Comparison of ENCODE assay signal across 17 cellular contexts in genomic region chr17:10116267-10116666, GRCh38.
DNase-seq lines count a peak whose midpoint lies in the region; ATAC-seq and TF ChIP-seq lines count a peak whose summit lies in the region.
"Had no signal": no experiment of that assay in that cellular context is flagged by ENCODE, and none has a peak within 500 bp of the region (broad histone marks: within the 10 kb centered on the region; RNA-seq: fewer than 3 reads in every experiment).

No MANE protein-coding gene starts in this region.

- H3K4me2 ChIP-seq in BLaER1 (peak overlapping the region; percentile 95), Loucy (ENCODE audit: low read depth, low read length, poor library complexity, severe bottlenecking) (peak overlapping the region; percentile 88)
- H3K4me2 ChIP-seq: KMS-11 had no signal

- H3K9ac ChIP-seq in BLaER1 = peak overlapping the region; percentile 83
- peak overlapping the region; percentile 91 for H3K9ac ChIP-seq in Loucy (ENCODE audit: low read depth, low read length, poor library complexity, severe bottlenecking)
- H3K9ac ChIP-seq: KMS-11 had no signal

- intact Hi-C loops in left lung (cut with DNase I) = no loop called here

- H3K27me3 ChIP-seq in BLaER1 (no peaks in the 10 kb centered on the region), Loucy (ENCODE audit: insufficient read depth, low read length, poor library complexity, severe bottlenecking) (no peaks in the 10 kb centered on the region), left lung (peaks cover 0 to 12% of the 10 kb centered on the region in 2 donors)
- H3K27me3 ChIP-seq: gastrocnemius medialis, ovary had no signal

- H3K4me3 ChIP-seq in BLaER1 (peak overlapping the region; percentile 49; the same call in 1 of the 2 replicates), Loucy (ENCODE audit: low read length, poor library complexity, severe bottlenecking) (no peak overlapping the region), left lung (no peak overlapping the region), skin epidermis (no peak overlapping the region)
- H3K4me3 ChIP-seq: gastrocnemius medialis, ovary had no signal

- peaks cover 73% of the 10 kb centered on the region for H3K79me2 ChIP-seq in Loucy (ENCODE audit: insufficient read depth, low read length)

- DNase-seq in left lung (no peak), HT-29 (ENCODE audit: low spot score) (no peak), EL (no peak), NCI-H446 treated with DMSO at 0.1 percent for 48 hours (lab: John Stamatoyannopoulos, UW) (no peak), retina (no peak)
- DNase-seq: activated CD4-positive, alpha-beta T cell treated with anti-CD3 and anti-CD28 coated beads for 48 hours; activated effector memory CD4-positive, alpha-beta T cell treated with anti-CD3 and anti-CD28 coated beads, Interleukin-2, amount 50 U/mL, for 16 hours; DMS79; gastrocnemius medialis; NCI-H1092; ovary; Right ventricle myocardium superior; stimulated activated CD4-positive, alpha-beta T cell treated with anti-CD3 and anti-CD28 coated beads, Interleukin-2, amount 100 ng/mL, for 24 hours had no signal

- no peak for TF ChIP-seq CTCF in Loucy (conservative IDR thresholded peaks at IDR 0.05; ENCODE audit: low read length)
- TF ChIP-seq CTCF in left lung (IDR thresholded peaks at IDR 0.05) = no peak

- peaks cover 18% of the 10 kb centered on the region for H3F3A ChIP-seq in Loucy (ENCODE audit: low read depth)

- H2AFZ ChIP-seq in Loucy (ENCODE audit: low read length) = no peak overlapping the region

- no peaks in the 10 kb centered on the region for H3K36me3 ChIP-seq in BLaER1
- H3K36me3 ChIP-seq in Loucy (ENCODE audit: insufficient read depth, low read length) = no peaks in the 10 kb centered on the region
- no peaks in the 10 kb centered on the region for H3K36me3 ChIP-seq in left lung
- H3K36me3 ChIP-seq: gastrocnemius medialis, ovary had no signal

- H3K27ac ChIP-seq in BLaER1 (peak overlapping the region; percentile 98), left lung (peak overlapping the region; percentile 60 to 93), skin epidermis (peak overlapping the region in 13 of 21 experiments; percentile 18 to 96 (median 90))

- H3K9me3 ChIP-seq in BLaER1 (peaks cover 5% of the 10 kb centered on the region; the same call in 1 of the 2 replicates), Loucy (ENCODE audit: insufficient read depth, low read depth, low read length) (no peaks in the 10 kb centered on the region), left lung (no peaks in the 10 kb centered on the region)
- H3K9me3 ChIP-seq: gastrocnemius medialis, ovary had no signal

- H3K4me1 ChIP-seq in BLaER1 (peaks cover 96% of the 10 kb centered on the region), Loucy (ENCODE audit: insufficient read depth, low read length, poor library complexity, severe bottlenecking) (peaks cover 87% of the 10 kb centered on the region), left lung (peaks cover 6 to 84% of the 10 kb centered on the region in 2 donors)

- no peaks in the 10 kb centered on the region for H3K9me2 ChIP-seq in Loucy (replicated peaks; ENCODE audit: low read depth, low read length)

- no peak for ATAC-seq in left lung
- ATAC-seq: gastrocnemius medialis had no signal

- H4K20me1 ChIP-seq in BLaER1 (no peaks in the 10 kb centered on the region), Loucy (ENCODE audit: insufficient read depth, low read length, poor library complexity, severe bottlenecking) (no peaks in the 10 kb centered on the region)
